In genomic region chr4:80071643-80072606, GRCh38 we compare ENCODE assay signal across 8 cellular contexts. TPM values are rescaled to one million over a fixed set of nuclear protein-coding genes. Genes with fewer than 3 reads are reported as not detected.
DNase-seq lines count a peak whose midpoint lies in the region; ATAC-seq, FAIRE-seq and TF ChIP-seq lines count a peak whose summit lies in the region.

No MANE protein-coding gene starts in this region.

- no peaks in the 10 kb centered on the region for H3K27me3 Mint-ChIP-seq in CD8-positive, alpha-beta T cell (ENCODE audit: low read depth)

- peaks cover 27% of the 10 kb centered on the region for H3K36me3 Mint-ChIP-seq in CD8-positive, alpha-beta T cell

- H3K36me3 ChIP-seq in CD8-positive, alpha-beta T cell (ENCODE audit: insufficient read depth, low read length), result no peaks in the 10 kb centered on the region
- H3K36me3 ChIP-seq in small intestine (ENCODE audit: control insufficient read depth in 2 of 2, insufficient read depth in 2 of 2, low read length in 2 of 2), result peaks cover 0 to 6% of the 10 kb centered on the region in 2 donors

- no peaks in the 10 kb centered on the region for H3K27me3 ChIP-seq in CD8-positive, alpha-beta T cell (ENCODE audit: insufficient read depth, low read length)
- no peaks in the 10 kb centered on the region for H3K27me3 ChIP-seq in small intestine (ENCODE audit: control insufficient read depth in 2 of 2, insufficient read depth in 2 of 2, low read length in 2 of 2)

- 1 to 5% (median 2%) methylated on average over 38 to 41 of the region's 41 CpGs for WGBS in small intestine, 3 donors

- peak; percentile 27 to 69 (median 59) for DNase-seq in CD8-positive, alpha-beta T cell
- DNase-seq in GM20000 (ENCODE audit: low spot score) (peak; percentile 41), HK-2 (ENCODE audit: unreplicated experiment) (peak; percentile 52), T follicular helper cell (ENCODE audit: low read depth) (peak; percentile 33), amygdala (lab: John Stamatoyannopoulos, UW) (peak in 30 of 56 donors; percentile 1 to 51 (median 20)), small intestine (peak; percentile 47), RCC 7860 (ENCODE audit: low spot score) (no peak)

- peaks cover 30% of the 10 kb centered on the region for H3K4me1 ChIP-seq in CD8-positive, alpha-beta T cell (ENCODE audit: insufficient read depth, low read length)
- peaks cover 0 to 9% of the 10 kb centered on the region in 2 donors for H3K4me1 ChIP-seq in small intestine (ENCODE audit: control insufficient read depth in 2 of 2, insufficient read depth in 1 of 2, low read depth in 1 of 2, low read length in 1 of 2)

- peak overlapping the region; percentile 97 for H3K4me3 Mint-ChIP-seq in CD8-positive, alpha-beta T cell

- peak overlapping the region; percentile 96 for H3K27ac Mint-ChIP-seq in CD8-positive, alpha-beta T cell

- intact Hi-C loops in CD8-positive, alpha-beta T cell (cut with DNase I, micrococcal nuclease), result loop anchor here (1.0 to 5.0 kb wide), 7 partner anchors 13 to 1135 kb away; partner anchors contain the start of gene PAQR3 (in 1 of the 2)

- H3K9me3 Mint-ChIP-seq in CD8-positive, alpha-beta T cell, result no peaks in the 10 kb centered on the region

- peak overlapping the region; percentile 69 for H3K27ac ChIP-seq in CD8-positive, alpha-beta T cell (ENCODE audit: low read depth, low read length)
- peak overlapping the region; percentile 93 to 95 for H3K27ac ChIP-seq in small intestine (ENCODE audit: low read depth in 1 of 2, low read length in 1 of 2)

- no peaks in the 10 kb centered on the region for H3K9me3 ChIP-seq in CD8-positive, alpha-beta T cell (ENCODE audit: low read length)
- no peaks in the 10 kb centered on the region for H3K9me3 ChIP-seq in small intestine (ENCODE audit: control insufficient read depth, low read depth)

- peak overlapping the region; percentile 79 for H3K4me3 ChIP-seq in CD8-positive, alpha-beta T cell (ENCODE audit: low read depth, low read length)
- H3K4me3 ChIP-seq in iPS-11a (ENCODE audit: low read depth, low read length), result peak overlapping the region; percentile 77
- H3K4me3 ChIP-seq in small intestine (ENCODE audit: low read depth in 1 of 2, low read length in 2 of 2), result peak overlapping the region; percentile 88 to 94

- peak; percentile 55 for ATAC-seq in CD8-positive, alpha-beta T cell

- POLR2A ChIA-PET in CD8-positive, alpha-beta T cell (lab: Charles Lee), result interaction anchor here (0.6 to 2.8 kb wide), 8 partner anchors 14 to 131 kb away, joined by 3 to 15 read pairs (median 4); no protein-coding TSS in a partner anchor

- peaks cover 55% of the 10 kb centered on the region for H3K4me1 Mint-ChIP-seq in CD8-positive, alpha-beta T cell (ENCODE audit: low read depth)

- FAIRE-seq in small intestine (lab: Jason Lieb, UNC) (no peak), RCC 7860 (lab: Jason Lieb, UNC) (no peak)

- CTCF ChIA-PET in CD8-positive, alpha-beta T cell (lab: Charles Lee), result interaction anchor here (1.2 to 2.8 kb wide), 5 partner anchors 37 to 131 kb away, joined by 3 to 14 read pairs (median 8); no protein-coding TSS in a partner anchor

- no peak for TF ChIP-seq CTCF in CD8-positive, alpha-beta T cell (IDR thresholded peaks at IDR 0.05)
- no peak for TF ChIP-seq CTCF in GM20000 (IDR thresholded peaks at IDR 0.05; ENCODE audit: extremely low read depth, missing control alignments)

RNA-seq across cellular contexts. Expression of gene ANTXR2, which starts 1.1 kb away (rescaled TPM):
- total RNA-seq in CD8-positive, alpha-beta T cell, result 1 to 10 TPM; 6.9 to 8.6 TPM
- polyA plus RNA-seq in small intestine, result 10 to 100 TPM in 1 of 3 donors, 1 to 10 TPM in 2; 3.6 to 13.7 (median 7.3) TPM
